ENCODE assay signal across 8 cellular contexts in genomic region chr4:41361831-41362646, GRCh38.
A peak's percentile ranks its signal among the peaks of the same experiment; 100 is the strongest.
DNase-seq lines count a peak whose midpoint lies in the region; ATAC-seq and TF ChIP-seq lines count a peak whose summit lies in the region.

No MANE protein-coding gene starts in this region.

- H3K4me3 ChIP-seq in coronary artery = peak overlapping the region; percentile 96
- H3K4me3 ChIP-seq in aorta (ENCODE audit: low read length in 2 of 2) = peak overlapping the region; percentile 52 to 86

- H3K27ac ChIP-seq in coronary artery (peak overlapping the region; percentile 74 to 93), aorta (ENCODE audit: low read depth in 1 of 2, low read length in 2 of 2) (peak overlapping the region; percentile 60 to 98)

- H3K9me3 ChIP-seq in aorta (ENCODE audit: control insufficient read depth, low read length) = no peaks in the 10 kb centered on the region

- ATAC-seq in Right ventricle myocardium superior (ENCODE audit: poor library complexity) (peak; percentile 3), Right ventricle myocardium inferior (no peak), aorta (ENCODE audit: low FRiP score) (peak; percentile 1), GM21423 (IDR thresholded peaks at IDR 0.05; ENCODE audit: unreplicated experiment) (no peak), GM21619 (IDR thresholded peaks at IDR 0.05; ENCODE audit: unreplicated experiment) (no peak)

- DNase-seq in Right ventricle myocardium superior = no peak
- no peak for DNase-seq in Right ventricle myocardium inferior (ENCODE audit: missing footprints)
- DNase-seq in coronary artery (ENCODE audit: low spot score) = no peak
- peak; percentile 65 for DNase-seq in midbrain (lab: John Stamatoyannopoulos, UW)
- no peak for DNase-seq in aorta
- DNase-seq in UCSD-AML1 (lab: John Stamatoyannopoulos, UW; ENCODE audit: unreplicated experiment) = no peak

- no peaks in the 10 kb centered on the region for H3K36me3 ChIP-seq in aorta (ENCODE audit: control insufficient read depth in 1 of 2, insufficient read depth in 2 of 2, low read length in 1 of 2)

- H3K27me3 ChIP-seq in aorta (ENCODE audit: control insufficient read depth in 1 of 2, insufficient read depth in 2 of 2, low read length in 1 of 2) = no peaks in the 10 kb centered on the region

- 2 to 3% methylated on average over 9 of the region's 9 CpGs for WGBS in aorta, 2 donors

- TF ChIP-seq CTCF in coronary artery (IDR thresholded peaks at IDR 0.05) = no peak

- peaks cover 5 to 9% of the 10 kb centered on the region in 2 donors for H3K4me1 ChIP-seq in aorta (ENCODE audit: control insufficient read depth in 1 of 2, insufficient read depth in 2 of 2, low read length in 2 of 2)

- intact Hi-C loops in Right ventricle myocardium superior (cut with DNase I) (loop anchor here (2.0 to 5.0 kb wide), 2 partner anchors 57 to 175 kb away; partner anchors contain the start of gene LIMCH1), Right ventricle myocardium inferior (cut with DNase I) (loop anchor here (2.0 to 5.0 kb wide), 7 partner anchors 45 to 295 kb away; partner anchors contain the start of gene LIMCH1), aorta (cut with DNase I) (loop anchor here (2.0 to 5.0 kb wide), 6 partner anchors 43 to 280 kb away; partner anchors contain the start of gene LIMCH1 (in 2 of the 2))

Comparison
In these comparisons a context has a peak if more than half of its experiments do, and no peak if none do; other contexts are left out.
1. ATAC-seq: peak in Right ventricle myocardium superior (single experiment) and aorta (single experiment); none in Right ventricle myocardium inferior (single experiment), GM21423 (single experiment) and GM21619 (single experiment).